Comparison of ENCODE assay signal across 22 cellular contexts in genomic region chr4:15504041-15504440, GRCh38. TPM values are rescaled to one million over a fixed set of nuclear protein-coding genes. Genes with fewer than 3 reads are reported as not detected.
"Had no signal": no experiment of that assay in that cellular context is flagged by ENCODE, and none has a peak within 500 bp of the region (broad histone marks: within the 10 kb centered on the region; RNA-seq: fewer than 3 reads in every experiment).

No MANE protein-coding gene starts in this region.

- H3K4me3 Mint-ChIP-seq: activated B cell treated with CpG ODN at 0.5 μM for 24 hours; activated CD8-positive, alpha-beta T cell treated with anti-CD3 and anti-CD28 coated beads for 36 hours; activated naive CD4-positive, alpha-beta T cell treated with anti-CD3 and anti-CD28 coated beads, Interleukin-2, amount 10 ng/mL, durations not matched to agents 7 days and 5 days; activated naive CD8-positive, alpha-beta T cell treated with anti-CD3 and anti-CD28 coated beads, Interleukin-2, amount 50 U/mL, for 24 hours; activated T-cell treated with anti-CD3 and anti-CD28 coated beads, Interleukin-2, amount 50 U/mL, for 4 hours; dendritic cell treated with granulocyte-macrophage colony-stimulating factor and Interleukin-4, amounts not matched to agents 40 ng/mL and 50 ng/mL, for 4 days; nephron progenitor cell; T-helper 2 cell treated with Interferon-gamma antibody and Interleukin-4, amounts not matched to agents 5 μg/mL and 100 μg/mL, for 36 hours had no signal

- H3K27me3 Mint-ChIP-seq: activated CD8-positive, alpha-beta T cell treated with anti-CD3 and anti-CD28 coated beads for 36 hours; dendritic cell treated with granulocyte-macrophage colony-stimulating factor and Interleukin-4, amounts not matched to agents 40 ng/mL and 50 ng/mL, for 4 days had no signal

- H3K36me3 Mint-ChIP-seq: activated naive CD4-positive, alpha-beta T cell treated with anti-CD3 and anti-CD28 coated beads, Interleukin-2, amount 10 ng/mL, durations not matched to agents 7 days and 5 days had no signal

- H3K9me3 Mint-ChIP-seq: activated B cell treated with CpG ODN at 0.5 μM for 24 hours; activated CD8-positive, alpha-beta T cell treated with anti-CD3 and anti-CD28 coated beads for 36 hours; activated naive CD4-positive, alpha-beta T cell treated with anti-CD3 and anti-CD28 coated beads, Interleukin-2, amount 10 ng/mL, durations not matched to agents 7 days and 5 days; activated naive CD8-positive, alpha-beta T cell treated with anti-CD3 and anti-CD28 coated beads, Interleukin-2, amount 50 U/mL, for 24 hours; activated T-cell treated with anti-CD3 and anti-CD28 coated beads, Interleukin-2, amount 50 U/mL, for 4 hours; dendritic cell treated with granulocyte-macrophage colony-stimulating factor and Interleukin-4, amounts not matched to agents 40 ng/mL and 50 ng/mL, for 4 days; nephron progenitor cell; T-helper 2 cell treated with Interferon-gamma antibody and Interleukin-4, amounts not matched to agents 5 μg/mL and 100 μg/mL, for 36 hours had no signal

- ATAC-seq: activated CD8-positive, alpha-beta T cell treated with anti-CD3 and anti-CD28 coated beads for 36 hours; activated naive CD8-positive, alpha-beta T cell treated with anti-CD3 and anti-CD28 coated beads, Interleukin-2, amount 50 U/mL, for 24 hours; activated T-cell treated with anti-CD3 and anti-CD28 coated beads, Interleukin-2, amount 50 U/mL, for 4 hours; stimulated activated naive CD8-positive, alpha-beta T cell treated with anti-CD3 and anti-CD28 coated beads, Interleukin-15, Interleukin-2, amounts not matched to agents 100 U/mL and 50 U/mL, for 24 hours had no signal

- DNase-seq: activated B cell treated with CpG ODN at 0.5 μM for 24 hours; activated CD4-positive, alpha-beta T cell treated with anti-CD3 and anti-CD28 coated beads for 4 hours; activated CD8-positive, alpha-beta T cell treated with anti-CD3 and anti-CD28 coated beads for 36 hours; activated effector memory CD4-positive, alpha-beta T cell treated with Interleukin-2 at 50 U/mL for 16 hours; activated naive CD4-positive, alpha-beta T cell treated with anti-CD3 and anti-CD28 coated beads, Interleukin-2, amount 10 ng/mL, durations not matched to agents 7 days and 5 days; activated naive CD8-positive, alpha-beta T cell treated with anti-CD3 and anti-CD28 coated beads, Interleukin-2, amount 50 U/mL, for 24 hours; activated T-cell treated with anti-CD3 and anti-CD28 coated beads, Interleukin-2, amount 50 U/mL, for 4 hours; aorta; cerebellar nuclear complex; effector CD8-positive, alpha-beta T cell; esophagus squamous epithelium; foreskin melanocyte; hypothalamus; nephron progenitor cell; nucleus accumbens; retina; stimulated activated naive CD8-positive, alpha-beta T cell treated with anti-CD3 and anti-CD28 coated beads, Interleukin-15, Interleukin-2, amounts not matched to agents 100 U/mL and 50 U/mL, for 24 hours; substantia nigra; transverse colon; uterus had no signal

- H3K27ac Mint-ChIP-seq: activated B cell treated with CpG ODN at 0.5 μM for 24 hours; activated CD8-positive, alpha-beta T cell treated with anti-CD3 and anti-CD28 coated beads for 36 hours; activated naive CD8-positive, alpha-beta T cell treated with anti-CD3 and anti-CD28 coated beads, Interleukin-2, amount 50 U/mL, for 24 hours; dendritic cell treated with granulocyte-macrophage colony-stimulating factor and Interleukin-4, amounts not matched to agents 40 ng/mL and 50 ng/mL, for 4 days; T-helper 2 cell treated with Interferon-gamma antibody and Interleukin-4, amounts not matched to agents 5 μg/mL and 100 μg/mL, for 36 hours had no signal

- H3K4me1 Mint-ChIP-seq: activated B cell treated with CpG ODN at 0.5 μM for 24 hours; activated naive CD8-positive, alpha-beta T cell treated with anti-CD3 and anti-CD28 coated beads, Interleukin-2, amount 50 U/mL, for 24 hours had no signal

RNA-seq across cellular contexts. Expression of gene CC2D2A, which starts 34.4 kb away (rescaled TPM):
- total RNA-seq: activated B cell treated with CpG ODN at 0.5 μM for 24 hours; activated CD8-positive, alpha-beta T cell treated with anti-CD3 and anti-CD28 coated beads for 36 hours had no signal
